7 cellular contexts compared by ENCODE assay signal in genomic region chr11:113314389-113315301, GRCh38.
DNase-seq lines count a peak whose midpoint lies in the region; ATAC-seq lines count a peak whose summit lies in the region.

Gene TTC12 (plus strand): TSS chr11:113314583. CDS start chr11:113316258, 1,675 bp downstream.

- DNase-seq in NCI-H2171 (lab: John Stamatoyannopoulos, UW) (peak; percentile 92), caudate nucleus (lab: John Stamatoyannopoulos, UW) (peak; percentile 45 to 92 (median 84)), islet precursor cell (peak; percentile 98)
- peak; percentile 80 to 91 (median 88) for DNase-seq in activated CD4-positive, CD25-positive, alpha-beta regulatory T cell (lab: John Stamatoyannopoulos, UW)
- DNase-seq in stimulated activated CD4-positive, alpha-beta T cell treated with anti-CD3 and anti-CD28 coated beads, Interleukin-12 subunit alpha, Interleukin-12 subunit beta, amount 100 ng/mL, for 24 hours (ENCODE audit: low read depth in 2 of 2): peak; percentile 88 to 94

- H3K27ac ChIP-seq in caudate nucleus (ENCODE audit: low read depth, low read length): peak within 1 kb of the TSS; percentile 85

- ATAC-seq in GM18508 (IDR thresholded peaks at IDR 0.05; ENCODE audit: insufficient read depth, unreplicated experiment) (peak; percentile 80), HG02885 (IDR thresholded peaks at IDR 0.05; ENCODE audit: poor library complexity, unreplicated experiment) (peak; percentile 98)

Comparison
In these comparisons a context has a peak if more than half of its experiments do, and no peak if none do; other contexts are left out.
1. Peak in every context shown above with its lines: DNase-seq, ATAC-seq and H3K27ac ChIP-seq.